Comparison of ENCODE assay signal across 8 cellular contexts in genomic region chr6:2764610-2765165, GRCh38. TPM values are rescaled to one million over a fixed set of nuclear protein-coding genes. Genes with fewer than 3 reads are reported as not detected.
DNase-seq lines count a peak whose midpoint lies in the region; ATAC-seq and TF ChIP-seq lines count a peak whose summit lies in the region.

No MANE protein-coding gene starts in this region.

- H3K4me1 ChIP-seq in BE2C = peaks cover 2% of the 10 kb centered on the region; the same call in 1 of the 2 replicates
- H3K4me1 ChIP-seq in mesodermal cell (ENCODE audit: control insufficient read depth, insufficient read depth, low read length, poor library complexity, severe bottlenecking) = peaks cover 3% of the 10 kb centered on the region

- H3K36me3 Mint-ChIP-seq in effector memory CD8-positive, alpha-beta T cell (ENCODE audit: insufficient read depth) = peaks cover 28% of the 10 kb centered on the region

- DNase-seq in BE2C = peak; percentile 59
- DNase-seq in NCI-H69 (lab: John Stamatoyannopoulos, UW) = peak; percentile 87
- DNase-seq in activated CD4-positive, alpha-beta T cell treated with anti-CD3 and anti-CD28 coated beads, Interleukin-2, amount 50 U/mL, for 48 hours = peak; percentile 55 to 68
- DNase-seq in effector memory CD8-positive, alpha-beta T cell = peak; percentile 51 to 59 (median 53)
- DNase-seq in stimulated activated CD8-positive, alpha-beta memory T cell treated with anti-CD3 and anti-CD28 coated beads, Interleukin-4, amount 100 ng/mL, for 24 hours (ENCODE audit: low read depth) = peak; percentile 16

- H3K36me3 ChIP-seq in BE2C = no peaks in the 10 kb centered on the region
- peaks cover under 1% of the 10 kb centered on the region for H3K36me3 ChIP-seq in mesodermal cell (ENCODE audit: control insufficient read depth, insufficient read depth, low read length)

- TF ChIP-seq CTCF in BE2C (IDR thresholded peaks at IDR 0.05; ENCODE audit: low read depth, low read length) = no peak

- peak overlapping the region; percentile 89 for H3K4me3 Mint-ChIP-seq in effector memory CD8-positive, alpha-beta T cell

- WGBS in mesodermal cell (ENCODE audit: insufficient coverage in 2 of 2), 2 experiments = 26 to 35% methylated on average over 19 to 22 of the region's 45 CpGs

- H3K27ac ChIP-seq in mesodermal cell (ENCODE audit: low read depth, low read length, severe bottlenecking) = peak overlapping the region; percentile 90

- H3K4me3 ChIP-seq in BE2C (ENCODE audit: low read depth, low read length) (peak overlapping the region; percentile 68), mesodermal cell (ENCODE audit: extremely low read depth, insufficient read depth, low read length, poor library complexity, severe bottlenecking) (peak overlapping the region; percentile 40)

- no peaks in the 10 kb centered on the region for H3K9me3 Mint-ChIP-seq in effector memory CD8-positive, alpha-beta T cell

- ATAC-seq in GM19035 (IDR thresholded peaks at IDR 0.05; ENCODE audit: unreplicated experiment) (peak; percentile 61), HG03196 (IDR thresholded peaks at IDR 0.05; ENCODE audit: unreplicated experiment) (peak; percentile 57)
- ATAC-seq in effector memory CD8-positive, alpha-beta T cell (replicated peaks) = peak; percentile 62

- peak overlapping the region; percentile 97 to 98 for H3K27ac Mint-ChIP-seq in effector memory CD8-positive, alpha-beta T cell

- no peaks in the 10 kb centered on the region for H3K27me3 Mint-ChIP-seq in effector memory CD8-positive, alpha-beta T cell

- no peaks in the 10 kb centered on the region for H3K27me3 ChIP-seq in BE2C

- no peaks in the 10 kb centered on the region for H3K9me3 ChIP-seq in BE2C
- peaks cover 5% of the 10 kb centered on the region for H3K9me3 ChIP-seq in mesodermal cell (ENCODE audit: control insufficient read depth, low read length)

- peaks cover 22 to 34% of the 10 kb centered on the region in 2 donors for H3K4me1 Mint-ChIP-seq in effector memory CD8-positive, alpha-beta T cell (ENCODE audit: low read depth in 2 of 2)

RNA-seq across cellular contexts. Expression of gene WRNIP1, which starts 0.5 kb away (rescaled TPM):
- 63.1 TPM for polyA plus RNA-seq in BE2C (2012; ENCODE audit: insufficient read depth, insufficient read length, low read depth)
- 34.2 TPM for polyA plus RNA-seq in mesodermal cell (2013, experiment 1 of 2)
- polyA plus RNA-seq in mesodermal cell (2013, experiment 2 of 2) = 31.3 TPM

RNA-seq across cellular contexts. Expression of gene MYLK4, which starts 14.0 kb away (rescaled TPM):
- not detected for polyA plus RNA-seq in BE2C (2012; ENCODE audit: insufficient read depth, insufficient read length, low read depth)
- 0.22 TPM for polyA plus RNA-seq in mesodermal cell (2013, experiment 1 of 2)
- 0.25 TPM for polyA plus RNA-seq in mesodermal cell (2013, experiment 2 of 2)

Comparison
In these comparisons a context has a peak if more than half of its experiments do, and no peak if none do; other contexts are left out.
1. Peak in every context shown above with its lines: DNase-seq, ATAC-seq, H3K4me3 ChIP-seq and H3K27ac ChIP-seq.
2. DNase-seq: peak in every context shown above with its lines; median percentile 87 in NCI-H69; 62 in activated CD4-positive, alpha-beta T cell treated with anti-CD3 and anti-CD28 coated beads, Interleukin-2, amount 50 U/mL, for 48 hours; 59 in BE2C; 53 in effector memory CD8-positive, alpha-beta T cell; 16 in stimulated activated CD8-positive, alpha-beta memory T cell treated with anti-CD3 and anti-CD28 coated beads, Interleukin-4, amount 100 ng/mL, for 24 hours.